Comparison of ENCODE assay signal across 11 cellular contexts in genomic region chr1:183630748-183631147, GRCh38. TPM values are rescaled to one million over a fixed set of nuclear protein-coding genes. Genes with fewer than 3 reads are reported as not detected.
A peak's percentile ranks its signal among the peaks of the same experiment; 100 is the strongest.
DNase-seq lines count a peak whose midpoint lies in the region; TF ChIP-seq lines count a peak whose summit lies in the region.
"Had no signal": no experiment of that assay in that cellular context is flagged by ENCODE, and none has a peak within 500 bp of the region (broad histone marks: within the 10 kb centered on the region; RNA-seq: fewer than 3 reads in every experiment).

No MANE protein-coding gene starts in this region.

- TF ChIP-seq POLR2A in adrenal gland (IDR thresholded peaks at IDR 0.05) = no peak

- 34 to 58% (median 45%) methylated on average over 2 of the region's 2 CpGs for WGBS in adrenal gland, 4 donors

- H3K4me1 ChIP-seq in adrenal gland (replicated peaks in 1 of 2) = peaks cover 35 to 75% of the 10 kb centered on the region in 2 donors

- intact Hi-C loops in adrenal gland (cut with DNase I) = no loop called here

- H3K27ac Mint-ChIP-seq in HFFc6 (peak overlapping the region; percentile 53), nephron progenitor cell (peak overlapping the region; percentile 56)

- peaks cover 14% of the 10 kb centered on the region for H3K36me3 ChIP-seq in H7 (replicated peaks; ENCODE audit: control insufficient read depth, insufficient read depth, low read length)
- H3K36me3 ChIP-seq in adrenal gland (replicated peaks in 1 of 2) = peaks cover 0 to 28% of the 10 kb centered on the region in 2 donors

- H3K27me3 ChIP-seq in H7 (ENCODE audit: control insufficient read depth, insufficient read depth, low read length) = no peaks in the 10 kb centered on the region
- no peaks in the 10 kb centered on the region for H3K27me3 ChIP-seq in adrenal gland

- peaks cover 4% of the 10 kb centered on the region; the same call in 1 of the 2 replicates for H3K9me3 Mint-ChIP-seq in HFFc6
- no peaks in the 10 kb centered on the region for H3K9me3 Mint-ChIP-seq in nephron progenitor cell

- no peak for TF ChIP-seq CTCF in AG09309 (IDR thresholded peaks at IDR 0.05; ENCODE audit: control insufficient read depth, insufficient read depth, low read depth, low read length, missing control alignments)
- no peak for TF ChIP-seq CTCF in HFFc6 (IDR thresholded peaks at IDR 0.05)
- no peak for TF ChIP-seq CTCF in cardiac fibroblast (IDR thresholded peaks at IDR 0.05; ENCODE audit: low read depth, low read length)
- no peak for TF ChIP-seq CTCF in nephron progenitor cell (IDR thresholded peaks at IDR 0.05)
- no peak for TF ChIP-seq CTCF in adrenal gland (IDR thresholded peaks at IDR 0.05)

- peak overlapping the region in 1 of 5 donors; percentile 31 for H3K27ac ChIP-seq in adrenal gland

- H3K4me3 Mint-ChIP-seq in HFFc6 (peak overlapping the region; percentile 100), nephron progenitor cell (no peak overlapping the region)

- H3K4me1 Mint-ChIP-seq in HFFc6 (ENCODE audit: low read depth) = peaks cover 55% of the 10 kb centered on the region
- peaks cover 39% of the 10 kb centered on the region for H3K4me1 Mint-ChIP-seq in nephron progenitor cell

- H3K36me3 Mint-ChIP-seq in HFFc6 (ENCODE audit: low read depth) (peaks cover 64% of the 10 kb centered on the region), nephron progenitor cell (ENCODE audit: low read depth) (peaks cover 33% of the 10 kb centered on the region)

- DNase-seq in AG09309 (ENCODE audit: low read depth) = peak; percentile 72
- DNase-seq in HFFc6 = peak; percentile 72
- DNase-seq in cardiac fibroblast (ENCODE audit: low read depth in 2 of 2) = peak; percentile 54 to 58
- no peak for DNase-seq in nephron progenitor cell
- DNase-seq in H7 = no peak
- no peak for DNase-seq in adrenal gland
- no peak for DNase-seq in DMS79 treated with DMSO at 0.1 percent for 48 hours (lab: John Stamatoyannopoulos, UW)
- no peak for DNase-seq in NCI-H2107 (lab: John Stamatoyannopoulos, UW)
- DNase-seq: NCI-H2081 treated with DMSO at 0.1 percent for 48 hours; stimulated activated CD4-positive, alpha-beta T cell treated with anti-CD3 and anti-CD28 coated beads, Interleukin-4, amount 100 ng/mL, for 1 hour had no signal

- H3K27me3 Mint-ChIP-seq in HFFc6 (ENCODE audit: insufficient read depth) (peaks cover 2% of the 10 kb centered on the region; the same call in 1 of the 2 replicates), nephron progenitor cell (ENCODE audit: low read depth, poor library complexity) (no peaks in the 10 kb centered on the region)

- peaks cover 0 to 4% (median 0%) of the 10 kb centered on the region in 3 donors for H3K9me3 ChIP-seq in adrenal gland (replicated peaks in 1 of 3)

- no peak overlapping the region; the same call in 1 of the 2 replicates for H3K4me3 ChIP-seq in AG09309 (ENCODE audit: control insufficient read depth, low read depth, low read length)
- no peak overlapping the region for H3K4me3 ChIP-seq in cardiac fibroblast (replicated peaks in 1 of 2; ENCODE audit: low read depth in 2 of 2, low read length in 2 of 2)
- no peak overlapping the region for H3K4me3 ChIP-seq in H7 (ENCODE audit: insufficient read depth, low read depth, low read length)
- no peak overlapping the region for H3K4me3 ChIP-seq in adrenal gland

RNA-seq across cellular contexts. Expression of gene ARPC5, which starts 4.8 kb away (rescaled TPM):
- total RNA-seq in HFFc6 (2021; fragmentation: NEBNext Ultra II Directional; extraction: Animal tissue kit (Norgen Biotek cat#: 25700)) = 100 to 1,000 TPM; 231 to 263 (median 249) TPM
- total RNA-seq in H7 (2014; rRNA removed; shearing (Covaris generic)) = 104 and 133 TPM in 2 replicates
- 100 to 1,000 TPM in 2 of 8 donors, 10 to 100 TPM in 6; 50.6 to 128 (median 91.5) TPM for total RNA-seq in adrenal gland
- polyA plus RNA-seq in adrenal gland = 10 to 100 TPM; 48.1 to 79.6 (median 68.3) TPM

RNA-seq across cellular contexts. Expression of gene APOBEC4, which starts 22.4 kb away (rescaled TPM):
- not detected for total RNA-seq in HFFc6 (2021; fragmentation: NEBNext Ultra II Directional; extraction: Animal tissue kit (Norgen Biotek cat#: 25700))
- total RNA-seq in H7 (2014; rRNA removed; shearing (Covaris generic)) = not detected in 2 replicates
- not detected for total RNA-seq in adrenal gland
- polyA plus RNA-seq in adrenal gland = not detected
- total RNA-seq: kidney epithelial cell had no signal

RNA-seq across cellular contexts. Expression of gene NCF2, which starts 40.5 kb away (rescaled TPM):
- total RNA-seq in HFFc6 (2021; fragmentation: NEBNext Ultra II Directional; extraction: Animal tissue kit (Norgen Biotek cat#: 25700)) = 1 to 10 TPM in 4 of 6 experiments, under 1 TPM in 2; 0.61 to 2.8 (median 1.5) TPM
- 0.14 TPM in 1 of 2 replicates, not detected in the other for total RNA-seq in H7 (2014; rRNA removed; shearing (Covaris generic))
- 10 to 100 TPM in 6 of 8 donors, 1 to 10 TPM in 2; 8.0 to 22.7 (median 16.5) TPM for total RNA-seq in adrenal gland
- 10 to 100 TPM in 1 of 3 donors, 1 to 10 TPM in 2; 4.9 to 13.6 (median 5.6) TPM for polyA plus RNA-seq in adrenal gland

Comparison
In these comparisons a context has a peak if more than half of its experiments do, and no peak if none do; other contexts are left out.
1. DNase-seq: peak in AG09309 (single experiment), HFFc6 (single experiment) and cardiac fibroblast (2 of 2); none in nephron progenitor cell (single experiment), H7 (single experiment), adrenal gland (0 of 7), DMS79 treated with DMSO at 0.1 percent for 48 hours (single experiment) and NCI-H2107 (single experiment).